Comparison of ENCODE assay signal across 33 cellular contexts in genomic region chrX:131237363-131237762, GRCh38. TPM values are rescaled to one million over a fixed set of nuclear protein-coding genes. Genes with fewer than 3 reads are reported as not detected.
"Had no signal": no experiment of that assay in that cellular context is flagged by ENCODE, and none has a peak within 500 bp of the region (broad histone marks: within the 10 kb centered on the region; RNA-seq: fewer than 3 reads in every experiment).

No MANE protein-coding gene starts in this region.

- H3K4me3 Mint-ChIP-seq: activated CD4-positive, alpha-beta memory T cell treated with anti-CD3 and anti-CD28 coated beads for 36 hours; activated CD4-positive, alpha-beta T cell treated with anti-CD3 and anti-CD28 coated beads for 36 hours; activated CD4-positive, alpha-beta T cell treated with anti-CD3 and anti-CD28 coated beads, Interleukin-2, amount 10 ng/mL, durations not matched to agents 24 days and 14 days; activated CD8-positive, alpha-beta T cell treated with anti-CD3 and anti-CD28 coated beads, Interleukin-2, amount 10 ng/mL, durations not matched to agents 7 days and 5 days; activated naive CD4-positive, alpha-beta T cell treated with anti-CD3 and anti-CD28 coated beads, Interleukin-2, amount 10 ng/mL, durations not matched to agents 7 days and 5 days; activated naive CD8-positive, alpha-beta T cell treated with anti-CD3 and anti-CD28 coated beads, Interleukin-2, amount 10 ng/mL, durations not matched to agents 7 days and 5 days; activated T-cell treated with anti-CD3 and anti-CD28 coated beads, Interleukin-2, amount 50 U/mL, for 24 hours; activated T-cell treated with anti-CD3 and anti-CD28 coated beads, Interleukin-2, amount 50 U/mL, for 72 hours; central memory CD8-positive, alpha-beta T cell; dendritic cell treated with granulocyte-macrophage colony-stimulating factor and Interleukin-4, amounts not matched to agents 40 ng/mL and 50 ng/mL, for 4 days had no signal

- H3K4me3 ChIP-seq: coronary artery, dorsolateral prefrontal cortex, esophagus muscularis mucosa, gastrocnemius medialis, heart left ventricle had no signal

- H3K4me1 Mint-ChIP-seq: activated CD4-positive, alpha-beta T cell treated with anti-CD3 and anti-CD28 coated beads for 36 hours; activated CD4-positive, alpha-beta T cell treated with anti-CD3 and anti-CD28 coated beads, Interleukin-2, amount 10 ng/mL, durations not matched to agents 24 days and 14 days; activated naive CD4-positive, alpha-beta T cell treated with anti-CD3 and anti-CD28 coated beads, Interleukin-2, amount 10 ng/mL, durations not matched to agents 7 days and 5 days; activated naive CD8-positive, alpha-beta T cell treated with anti-CD3 and anti-CD28 coated beads, Interleukin-2, amount 10 ng/mL, durations not matched to agents 7 days and 5 days; central memory CD8-positive, alpha-beta T cell had no signal

- H3K9me3 Mint-ChIP-seq: activated CD4-positive, alpha-beta memory T cell treated with anti-CD3 and anti-CD28 coated beads for 36 hours; activated CD4-positive, alpha-beta T cell treated with anti-CD3 and anti-CD28 coated beads, Interleukin-2, amount 10 ng/mL, durations not matched to agents 24 days and 14 days; activated naive CD4-positive, alpha-beta T cell treated with anti-CD3 and anti-CD28 coated beads, Interleukin-2, amount 10 ng/mL, durations not matched to agents 7 days and 5 days; activated naive CD4-positive, alpha-beta T cell treated with anti-CD3 and anti-CD28 coated beads, Interleukin-2, amount 50 U/mL, for 72 hours; activated naive CD8-positive, alpha-beta T cell treated with anti-CD3 and anti-CD28 coated beads, Interleukin-2, amount 10 ng/mL, durations not matched to agents 7 days and 5 days; activated T-cell treated with anti-CD3 and anti-CD28 coated beads, Interleukin-2, amount 50 U/mL, for 24 hours; activated T-cell treated with anti-CD3 and anti-CD28 coated beads, Interleukin-2, amount 50 U/mL, for 72 hours; central memory CD8-positive, alpha-beta T cell; dendritic cell treated with granulocyte-macrophage colony-stimulating factor and Interleukin-4, amounts not matched to agents 40 ng/mL and 50 ng/mL, for 4 days had no signal

- H3K27me3 Mint-ChIP-seq: activated CD4-positive, alpha-beta T cell treated with anti-CD3 and anti-CD28 coated beads for 36 hours; activated CD4-positive, alpha-beta T cell treated with anti-CD3 and anti-CD28 coated beads, Interleukin-2, amount 10 ng/mL, durations not matched to agents 24 days and 14 days; activated naive CD4-positive, alpha-beta T cell treated with anti-CD3 and anti-CD28 coated beads, Interleukin-2, amount 10 ng/mL, durations not matched to agents 7 days and 5 days; activated naive CD8-positive, alpha-beta T cell treated with anti-CD3 and anti-CD28 coated beads, Interleukin-2, amount 10 ng/mL, durations not matched to agents 7 days and 5 days; central memory CD8-positive, alpha-beta T cell; dendritic cell treated with granulocyte-macrophage colony-stimulating factor and Interleukin-4, amounts not matched to agents 40 ng/mL and 50 ng/mL, for 4 days had no signal

- H3K27me3 ChIP-seq: brain microvascular endothelial cell, esophagus muscularis mucosa, foreskin keratinocyte, gastrocnemius medialis, heart left ventricle had no signal

- H3K4me1 ChIP-seq: esophagus muscularis mucosa, foreskin keratinocyte, gastrocnemius medialis, heart left ventricle had no signal

- H3K27ac ChIP-seq: brain microvascular endothelial cell, coronary artery, dorsolateral prefrontal cortex, esophagus muscularis mucosa, foreskin keratinocyte, gastrocnemius medialis, heart left ventricle had no signal

- H3K36me3 Mint-ChIP-seq: activated CD4-positive, alpha-beta memory T cell treated with anti-CD3 and anti-CD28 coated beads for 36 hours; activated naive CD4-positive, alpha-beta T cell treated with anti-CD3 and anti-CD28 coated beads, Interleukin-2, amount 10 ng/mL, durations not matched to agents 7 days and 5 days; activated naive CD4-positive, alpha-beta T cell treated with anti-CD3 and anti-CD28 coated beads, Interleukin-2, amount 50 U/mL, for 72 hours; activated naive CD8-positive, alpha-beta T cell treated with anti-CD3 and anti-CD28 coated beads, Interleukin-2, amount 10 ng/mL, durations not matched to agents 7 days and 5 days had no signal

- H3K36me3 ChIP-seq: brain microvascular endothelial cell, esophagus muscularis mucosa, gastrocnemius medialis, heart left ventricle had no signal

- DNase-seq: activated CD4-positive, alpha-beta memory T cell treated with anti-CD3 and anti-CD28 coated beads for 36 hours; activated CD4-positive, alpha-beta T cell treated with anti-CD3 and anti-CD28 coated beads for 36 hours; activated CD4-positive, alpha-beta T cell treated with anti-CD3 and anti-CD28 coated beads, Interleukin-2, amount 10 ng/mL, durations not matched to agents 24 days and 14 days; activated CD4-positive, CD25-positive, alpha-beta regulatory T cell; activated CD4-positive, CD25-positive, alpha-beta regulatory T cell treated with anti-CD3 and anti-CD28 coated beads, Interleukin-2, amount 50 U/mL, for 72 hours; activated CD8-positive, alpha-beta memory T cell treated with anti-CD3 and anti-CD28 coated beads, Interleukin-2, amount 50 U/mL, for 48 hours; activated CD8-positive, alpha-beta T cell treated with anti-CD3 and anti-CD28 coated beads, Interleukin-2, amount 10 ng/mL, durations not matched to agents 7 days and 5 days; activated gamma-delta T cell; activated naive CD4-positive, alpha-beta T cell; activated naive CD4-positive, alpha-beta T cell treated with anti-CD3 and anti-CD28 coated beads, Interleukin-2, amount 10 ng/mL, durations not matched to agents 7 days and 5 days; activated naive CD8-positive, alpha-beta T cell treated with anti-CD3 and anti-CD28 coated beads, Interleukin-2, amount 10 ng/mL, durations not matched to agents 7 days and 5 days; activated T-cell treated with anti-CD3 and anti-CD28 coated beads for 4 hours; activated T-cell treated with anti-CD3 and anti-CD28 coated beads, Interleukin-2, amount 50 U/mL, for 24 hours; activated T-cell treated with anti-CD3 and anti-CD28 coated beads, Interleukin-2, amount 50 U/mL, for 72 hours; amniotic stem cell; anterior cingulate cortex; brain microvascular endothelial cell; dorsolateral prefrontal cortex; effector memory CD4-positive, alpha-beta T cell; erythroblast; foreskin keratinocyte; gastrocnemius medialis; glutamatergic neuron; heart left ventricle; T-helper 2 cell had no signal

- FAIRE-seq: bronchial epithelial cell had no signal

- H3K9me3 ChIP-seq: esophagus muscularis mucosa, gastrocnemius medialis, heart left ventricle had no signal

- H3K27ac Mint-ChIP-seq: activated CD4-positive, alpha-beta memory T cell treated with anti-CD3 and anti-CD28 coated beads for 36 hours; activated CD4-positive, alpha-beta T cell treated with anti-CD3 and anti-CD28 coated beads for 36 hours; activated CD4-positive, alpha-beta T cell treated with anti-CD3 and anti-CD28 coated beads, Interleukin-2, amount 10 ng/mL, durations not matched to agents 24 days and 14 days; activated CD8-positive, alpha-beta T cell treated with anti-CD3 and anti-CD28 coated beads, Interleukin-2, amount 10 ng/mL, durations not matched to agents 7 days and 5 days; activated naive CD4-positive, alpha-beta T cell treated with anti-CD3 and anti-CD28 coated beads, Interleukin-2, amount 10 ng/mL, durations not matched to agents 7 days and 5 days; activated naive CD4-positive, alpha-beta T cell treated with anti-CD3 and anti-CD28 coated beads, Interleukin-2, amount 50 U/mL, for 72 hours; activated naive CD8-positive, alpha-beta T cell treated with anti-CD3 and anti-CD28 coated beads, Interleukin-2, amount 10 ng/mL, durations not matched to agents 7 days and 5 days; activated T-cell treated with anti-CD3 and anti-CD28 coated beads, Interleukin-2, amount 50 U/mL, for 24 hours; activated T-cell treated with anti-CD3 and anti-CD28 coated beads, Interleukin-2, amount 50 U/mL, for 72 hours; dendritic cell treated with granulocyte-macrophage colony-stimulating factor and Interleukin-4, amounts not matched to agents 40 ng/mL and 50 ng/mL, for 4 days had no signal

- ATAC-seq: activated CD4-positive, alpha-beta T cell treated with anti-CD3 and anti-CD28 coated beads for 36 hours; activated CD8-positive, alpha-beta T cell treated with anti-CD3 and anti-CD28 coated beads, Interleukin-2, amount 10 ng/mL, durations not matched to agents 7 days and 5 days; activated naive CD4-positive, alpha-beta T cell treated with anti-CD3 and anti-CD28 coated beads, Interleukin-2, amount 50 U/mL, for 72 hours; activated T-cell treated with anti-CD3 and anti-CD28 coated beads, Interleukin-2, amount 50 U/mL, for 72 hours; foreskin keratinocyte; gastrocnemius medialis; heart left ventricle had no signal

RNA-seq across cellular contexts. Expression of gene IGSF1, which starts 51.7 kb away (rescaled TPM):
- total RNA-seq: activated CD4-positive, alpha-beta memory T cell treated with anti-CD3 and anti-CD28 coated beads for 36 hours; activated CD4-positive, alpha-beta T cell treated with anti-CD3 and anti-CD28 coated beads for 36 hours; activated CD4-positive, alpha-beta T cell treated with anti-CD3 and anti-CD28 coated beads, Interleukin-2, amount 10 ng/mL, durations not matched to agents 24 days and 14 days; activated CD8-positive, alpha-beta memory T cell treated with anti-CD3 and anti-CD28 coated beads for 36 hours; activated CD8-positive, alpha-beta T cell treated with anti-CD3 and anti-CD28 coated beads, Interleukin-2, amount 10 ng/mL, durations not matched to agents 7 days and 5 days; activated naive CD4-positive, alpha-beta T cell treated with anti-CD3 and anti-CD28 coated beads, Interleukin-2, amount 50 U/mL, for 72 hours; activated naive CD8-positive, alpha-beta T cell treated with anti-CD3 and anti-CD28 coated beads, Interleukin-2, amount 10 ng/mL, durations not matched to agents 7 days and 5 days; activated T-cell treated with anti-CD3 and anti-CD28 coated beads, Interleukin-2, amount 50 U/mL, for 72 hours; bronchial epithelial cell; foreskin keratinocyte; T-helper 1 cell treated with Interleukin-12 subunit alpha and Interleukin-12 subunit beta and Interleukin-4 antibody, amounts not matched to agents 30 ng/mL and 1 ng/mL, for 36 hours had no signal
- polyA plus RNA-seq: foreskin keratinocyte had no signal
